Comparison of ENCODE assay signal across 16 cellular contexts in the genomic region with DNA sequence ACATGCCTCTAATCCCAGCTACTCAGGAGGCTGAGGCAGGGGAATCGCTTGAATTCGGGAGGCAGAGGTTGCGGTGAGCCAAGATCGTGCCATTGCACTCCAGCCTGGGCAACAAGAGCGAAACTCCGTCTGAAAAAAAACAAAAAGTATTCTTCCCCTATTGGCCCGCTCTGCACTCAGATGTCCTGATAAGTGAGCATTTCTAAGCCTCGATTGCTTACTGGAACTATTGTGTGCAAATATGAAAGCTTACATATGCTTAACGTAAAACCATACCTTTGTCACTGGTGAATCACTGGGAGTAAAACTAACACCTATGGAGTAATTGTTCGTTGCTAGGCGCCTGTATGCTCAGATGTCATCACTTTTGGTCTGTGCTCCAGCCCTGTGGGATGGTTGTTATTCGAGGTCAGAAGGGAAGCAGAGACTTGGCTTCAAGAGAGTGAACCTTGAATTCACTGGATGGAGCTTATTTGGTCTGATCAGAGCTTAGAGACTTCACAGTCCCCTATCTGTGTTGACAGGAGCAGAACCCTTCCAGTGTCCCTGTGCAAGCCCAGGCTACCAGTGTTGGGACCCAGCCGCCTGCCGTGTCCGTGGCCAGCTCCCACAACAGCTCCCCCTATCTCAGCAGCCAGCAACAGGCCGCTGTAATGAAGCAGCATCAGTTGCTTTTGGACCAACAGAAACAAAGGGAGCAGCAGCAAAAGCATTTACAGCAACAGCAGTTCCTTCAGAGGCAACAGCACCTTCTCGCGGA. TPM values are rescaled to one million over a fixed set of nuclear protein-coding genes. Genes with fewer than 3 reads are reported as not detected.
DNase-seq lines count a peak whose midpoint lies in the region; ATAC-seq, FAIRE-seq and TF ChIP-seq lines count a peak whose summit lies in the region.
"Had no signal": no experiment of that assay in that cellular context is flagged by ENCODE, and none has a peak within 500 bp of the region (broad histone marks: within the 10 kb centered on the region; RNA-seq: fewer than 3 reads in every experiment).

No MANE protein-coding gene starts in this region.

- H3K4me1 ChIP-seq in A549 (peaks cover 25% of the 10 kb centered on the region), astrocyte (ENCODE audit: insufficient read depth, low read length) (peaks cover 40% of the 10 kb centered on the region), hepatocyte (ENCODE audit: insufficient read depth) (peaks cover 7% of the 10 kb centered on the region), ascending aorta (peaks cover 19 to 31% of the 10 kb centered on the region in 2 donors)

- no peaks in the 10 kb centered on the region for H3K9me3 ChIP-seq in A549
- no peaks in the 10 kb centered on the region for H3K9me3 ChIP-seq in astrocyte (ENCODE audit: insufficient read depth, low read depth, low read length)
- no peaks in the 10 kb centered on the region for H3K9me3 ChIP-seq in hepatocyte (ENCODE audit: low read depth)
- H3K9me3 ChIP-seq in ascending aorta = no peaks in the 10 kb centered on the region
- H3K9me3 ChIP-seq: thoracic aorta had no signal

- no peak overlapping the region for H3K4me3 Mint-ChIP-seq in astrocyte (ENCODE audit: unreplicated experiment)
- H3K4me3 Mint-ChIP-seq in activated T-helper 2 cell treated with anti-CD3 and anti-CD28 coated beads, Interferon-gamma antibody, Interleukin-2, Interleukin-4, amounts not matched to agents 10 μg/mL and 5 μg/mL and 100 μg/mL, durations not matched to agents 14 hours and 24 hours and 36 hours (ENCODE audit: low read depth) = no peak overlapping the region
- H3K4me3 Mint-ChIP-seq: CD8-positive, alpha-beta T cell had no signal

- H3K4me2 ChIP-seq in A549 (no peak overlapping the region), astrocyte (ENCODE audit: low read length) (no peak overlapping the region), hepatocyte (no peak overlapping the region)

- TF ChIP-seq POLR2A in A549 (IDR thresholded peaks at IDR 0.05; ENCODE audit: low read length) = no peak

- H3K4me3 ChIP-seq in A549 = no peak overlapping the region
- no peak overlapping the region for H3K4me3 ChIP-seq in astrocyte (ENCODE audit: insufficient read depth, low read depth, low read length)
- no peak overlapping the region for H3K4me3 ChIP-seq in hepatocyte
- H3K4me3 ChIP-seq in ascending aorta = no peak overlapping the region
- H3K4me3 ChIP-seq: thoracic aorta had no signal

- CTCF ChIA-PET in A549 (lab: Yijun Ruan, JAX) = interaction anchor here (1.2 to 5.5 kb wide), 5 partner anchors 8 to 323 kb away, joined by 3 to 26 read pairs (median 8); a partner anchor contains a TSS
- CTCF ChIA-PET in GM10248 (lab: Yijun Ruan, JAX) = interaction anchor here (1.5 to 2.5 kb wide), 4 partner anchors 9 to 34 kb away, joined by 4 to 14 read pairs (median 9); no protein-coding TSS in a partner anchor

- H4K20me1 ChIP-seq in astrocyte (ENCODE audit: insufficient read depth, low read length) = peaks cover 30% of the 10 kb centered on the region
- peaks cover 40% of the 10 kb centered on the region for H4K20me1 ChIP-seq in hepatocyte (ENCODE audit: insufficient read depth, poor library complexity, severe bottlenecking)

- H3K9ac ChIP-seq in astrocyte (ENCODE audit: low read length) = no peak overlapping the region

- intact Hi-C loops in ascending aorta (cut with DNase I) = no loop called here
- intact Hi-C loops in activated T-helper 2 cell treated with anti-CD3 and anti-CD28 coated beads, Interferon-gamma antibody, Interleukin-2, Interleukin-4, amounts not matched to agents 10 μg/mL and 5 μg/mL and 100 μg/mL, durations not matched to agents 14 hours and 24 hours and 36 hours (cut with micrococcal nuclease) = no loop called here

- H3K79me2 ChIP-seq in astrocyte (ENCODE audit: insufficient read depth, low read length) (peaks cover 53% of the 10 kb centered on the region), hepatocyte (peaks cover 63% of the 10 kb centered on the region)

- peaks cover 23% of the 10 kb centered on the region for H3K36me3 ChIP-seq in astrocyte (ENCODE audit: insufficient read depth, low read length)
- H3K36me3 ChIP-seq in hepatocyte (replicated peaks; ENCODE audit: insufficient read depth, low read depth) = no peaks in the 10 kb centered on the region
- H3K36me3 ChIP-seq in ascending aorta = peaks cover 57 to 59% of the 10 kb centered on the region in 2 donors

- 96% methylated on average over 18 of the region's 18 CpGs for WGBS in A549 (ENCODE audit: missing lambda C conversion rate)
- 90% methylated on average over 18 of the region's 18 CpGs for whole genome bisulfite sequencing in hepatocyte (ENCODE audit: low lambda C conversion rate, missing lambda C conversion rate)

- POLR2A ChIA-PET in A549 (lab: Yijun Ruan, JAX) = no interaction called here
- POLR2A ChIA-PET in GM10248 (lab: Yijun Ruan, JAX) = no interaction called here

- H3K36me3 Mint-ChIP-seq in astrocyte (ENCODE audit: low read depth, unreplicated experiment) = peaks cover 19% of the 10 kb centered on the region
- peaks cover 73% of the 10 kb centered on the region for H3K36me3 Mint-ChIP-seq in activated T-helper 2 cell treated with anti-CD3 and anti-CD28 coated beads, Interferon-gamma antibody, Interleukin-2, Interleukin-4, amounts not matched to agents 10 μg/mL and 5 μg/mL and 100 μg/mL, durations not matched to agents 14 hours and 24 hours and 36 hours (ENCODE audit: low read depth)

- H2AFZ ChIP-seq in astrocyte (ENCODE audit: low read depth, low read length) (no peak overlapping the region), hepatocyte (no peak overlapping the region)

- peaks cover 47% of the 10 kb centered on the region for H3K4me1 Mint-ChIP-seq in astrocyte (ENCODE audit: low read depth, unreplicated experiment)
- peaks cover 10% of the 10 kb centered on the region for H3K4me1 Mint-ChIP-seq in activated T-helper 2 cell treated with anti-CD3 and anti-CD28 coated beads, Interferon-gamma antibody, Interleukin-2, Interleukin-4, amounts not matched to agents 10 μg/mL and 5 μg/mL and 100 μg/mL, durations not matched to agents 14 hours and 24 hours and 36 hours (ENCODE audit: low read depth)

- DNase-seq in A549 (ENCODE audit: low read depth in 1 of 2, low spot score in 1 of 2) (no peak), ELF-1 (ENCODE audit: low read depth, low spot score) (peak; percentile 39), astrocyte (ENCODE audit: low read depth) (no peak), hepatocyte (ENCODE audit: low spot score) (no peak), ascending aorta (ENCODE audit: low spot score in 2 of 2) (no peak), AG20443 (ENCODE audit: low spot score) (no peak), GM10248 (ENCODE audit: extremely low spot score) (no peak)
- DNase-seq in activated T-helper 2 cell treated with anti-CD3 and anti-CD28 coated beads, Interferon-gamma antibody, Interleukin-2, Interleukin-4, amounts not matched to agents 10 μg/mL and 5 μg/mL and 100 μg/mL, durations not matched to agents 14 hours and 24 hours and 36 hours (ENCODE audit: low spot score) = no peak
- DNase-seq: activated CD4-positive, CD25-positive, alpha-beta regulatory T cell; activated gamma-delta T cell; CD8-positive, alpha-beta T cell; GF-D8; NCI-H2081 treated with DMSO at 0.1 percent for 48 hours had no signal

- FAIRE-seq in A549 (lab: Jason Lieb, UNC) (no peak), astrocyte (lab: Jason Lieb, UNC) (no peak)

- TF ChIP-seq EP300 in A549 (IDR thresholded peaks at IDR 0.05) = no peak

- no peak for TF ChIP-seq RAD21 in A549 (conservative IDR thresholded peaks at IDR 0.05 in 1 of 2, IDR thresholded peaks at IDR 0.05 in 1 of 2)

- 0 out of 3 replicates have a peak, but pooled peaks have one; percentile 9 for TF ChIP-seq CTCF in A549 (IDR thresholded peaks at IDR 0.05)
- no peak for TF ChIP-seq CTCF in astrocyte (IDR thresholded peaks at IDR 0.05; ENCODE audit: insufficient read depth, low read depth, low read length)
- peak; percentile 5 for TF ChIP-seq CTCF in hepatocyte (IDR thresholded peaks at IDR 0.05; ENCODE audit: poor library complexity)
- no peak for TF ChIP-seq CTCF in ascending aorta (IDR thresholded peaks at IDR 0.05)
- no peak for TF ChIP-seq CTCF in GM10248 (IDR thresholded peaks at IDR 0.05; ENCODE audit: control extremely low read depth, extremely low read depth, low read depth, missing control alignments)

- H3K27ac ChIP-seq in A549 = no peak overlapping the region
- no peak overlapping the region for H3K27ac ChIP-seq in astrocyte (ENCODE audit: low read depth, low read length)
- no peak overlapping the region for H3K27ac ChIP-seq in hepatocyte
- no peak overlapping the region for H3K27ac ChIP-seq in ascending aorta
- H3K27ac ChIP-seq: thoracic aorta had no signal

- H3K9me2 ChIP-seq in hepatocyte (replicated peaks; ENCODE audit: insufficient read depth) = no peaks in the 10 kb centered on the region

- ATAC-seq in A549 = 0 out of 6 replicates have a peak, but pooled peaks of 1 of the 2 experiments have one; percentile 30
- ATAC-seq: CD8-positive, alpha-beta T cell; sciatic nerve had no signal

- H3K27me3 Mint-ChIP-seq in astrocyte (ENCODE audit: low read depth, unreplicated experiment) = no peaks in the 10 kb centered on the region
- no peaks in the 10 kb centered on the region for H3K27me3 Mint-ChIP-seq in activated T-helper 2 cell treated with anti-CD3 and anti-CD28 coated beads, Interferon-gamma antibody, Interleukin-2, Interleukin-4, amounts not matched to agents 10 μg/mL and 5 μg/mL and 100 μg/mL, durations not matched to agents 14 hours and 24 hours and 36 hours (ENCODE audit: low read depth)

- H3K9me3 Mint-ChIP-seq in astrocyte (ENCODE audit: unreplicated experiment) = no peaks in the 10 kb centered on the region
- H3K9me3 Mint-ChIP-seq in activated T-helper 2 cell treated with anti-CD3 and anti-CD28 coated beads, Interferon-gamma antibody, Interleukin-2, Interleukin-4, amounts not matched to agents 10 μg/mL and 5 μg/mL and 100 μg/mL, durations not matched to agents 14 hours and 24 hours and 36 hours = no peaks in the 10 kb centered on the region
- H3K9me3 Mint-ChIP-seq: CD8-positive, alpha-beta T cell had no signal

- H3K27me3 ChIP-seq in astrocyte (ENCODE audit: insufficient read depth, low read length) (no peaks in the 10 kb centered on the region), hepatocyte (no peaks in the 10 kb centered on the region), ascending aorta (no peaks in the 10 kb centered on the region)

- H3K27ac Mint-ChIP-seq in astrocyte (ENCODE audit: unreplicated experiment) = peak overlapping the region; percentile 75
- H3K27ac Mint-ChIP-seq in activated T-helper 2 cell treated with anti-CD3 and anti-CD28 coated beads, Interferon-gamma antibody, Interleukin-2, Interleukin-4, amounts not matched to agents 10 μg/mL and 5 μg/mL and 100 μg/mL, durations not matched to agents 14 hours and 24 hours and 36 hours = no peak overlapping the region
- H3K27ac Mint-ChIP-seq: CD8-positive, alpha-beta T cell had no signal

RNA-seq across cellular contexts. Expression of a gene that starts 25.3 kb away (rescaled TPM):
- polyA plus RNA-seq in A549 (2011; rRNA removed) (not detected in 2 replicates), A549 (2017; fragmentation: RNase III; extraction: RNeasy Plus Mini Kit Qiagen cat#74134 plus additional on column Dnase treatment) (0.26 TPM in 1 of 3 replicates, not detected in the others), hepatocyte (3.7 and 6.5 TPM in 2 replicates)
- 0.08 and 0.19 TPM in 2 replicates for polyA plus RNA-seq in A549 (2012; cell fraction: cytosol; rRNA removed)
- 0.67 and 1.3 TPM in 2 replicates for polyA plus RNA-seq in A549 (2012; cell fraction: nucleus; rRNA removed)
- polyA minus RNA-seq in A549 (2011; rRNA and poly(A)+ RNA removed) = not detected in 2 replicates
- total RNA-seq in astrocyte (1.2 and 1.3 TPM in 2 replicates), hepatocyte (0.72 TPM in 1 of 2 replicates, not detected in the other), ascending aorta (91.7 TPM)
- total RNA-seq in activated T-helper 2 cell treated with anti-CD3 and anti-CD28 coated beads, Interferon-gamma antibody, Interleukin-2, Interleukin-4, amounts not matched to agents 10 μg/mL and 5 μg/mL and 100 μg/mL, durations not matched to agents 14 hours and 24 hours and 36 hours = 0.62 and 3.2 TPM in 2 replicates
- total RNA-seq: LHCN-M2 had no signal

RNA-seq across cellular contexts. Expression of a gene that starts 35.9 kb away (rescaled TPM):
- polyA plus RNA-seq in A549 (2011; rRNA removed) (6.9 and 10.9 TPM in 2 replicates), A549 (2017; fragmentation: RNase III; extraction: RNeasy Plus Mini Kit Qiagen cat#74134 plus additional on column Dnase treatment) (11.0 to 12.0 TPM (median 11.4 TPM) in 3 replicates), hepatocyte (7.5 and 8.8 TPM in 2 replicates)
- polyA plus RNA-seq in A549 (2012; cell fraction: cytosol; rRNA removed) = 13.0 and 14.9 TPM in 2 replicates
- polyA plus RNA-seq in A549 (2012; cell fraction: nucleus; rRNA removed) = 12.1 and 13.4 TPM in 2 replicates
- polyA minus RNA-seq in A549 (2011; rRNA and poly(A)+ RNA removed) = 12.1 and 12.8 TPM in 2 replicates
- total RNA-seq in astrocyte (24.7 and 26.0 TPM in 2 replicates), hepatocyte (14.2 and 15.9 TPM in 2 replicates), ascending aorta (42.6 TPM)
- 38.1 and 38.3 TPM in 2 replicates for total RNA-seq in activated T-helper 2 cell treated with anti-CD3 and anti-CD28 coated beads, Interferon-gamma antibody, Interleukin-2, Interleukin-4, amounts not matched to agents 10 μg/mL and 5 μg/mL and 100 μg/mL, durations not matched to agents 14 hours and 24 hours and 36 hours

RNA-seq across cellular contexts. Expression of a gene that starts 38.2 kb away (rescaled TPM):
- polyA plus RNA-seq in A549 (2011; rRNA removed) = 57.4 and 110 TPM in 2 replicates
- 145 and 194 TPM in 2 replicates for polyA plus RNA-seq in A549 (2012; cell fraction: cytosol; rRNA removed)
- 436 and 532 TPM in 2 replicates for polyA plus RNA-seq in A549 (2012; cell fraction: nucleus; rRNA removed)
- polyA plus RNA-seq in A549 (2017; fragmentation: RNase III; extraction: RNeasy Plus Mini Kit Qiagen cat#74134 plus additional on column Dnase treatment) = 153 to 166 TPM (median 153 TPM) in 3 replicates
- 132 and 144 TPM in 2 replicates for polyA minus RNA-seq in A549 (2011; rRNA and poly(A)+ RNA removed)
- 179 and 193 TPM in 2 replicates for total RNA-seq in astrocyte
- total RNA-seq in hepatocyte = 132 and 159 TPM in 2 replicates
- polyA plus RNA-seq in hepatocyte = 233 and 243 TPM in 2 replicates
- 207 TPM for total RNA-seq in ascending aorta
- 135 and 139 TPM in 2 replicates for total RNA-seq in activated T-helper 2 cell treated with anti-CD3 and anti-CD28 coated beads, Interferon-gamma antibody, Interleukin-2, Interleukin-4, amounts not matched to agents 10 μg/mL and 5 μg/mL and 100 μg/mL, durations not matched to agents 14 hours and 24 hours and 36 hours

RNA-seq across cellular contexts. Expression of a gene that starts 52.2 kb away (rescaled TPM):
- 362 and 415 TPM in 2 replicates for polyA plus RNA-seq in A549 (2011; rRNA removed)
- 377 and 435 TPM in 2 replicates for polyA plus RNA-seq in A549 (2012; cell fraction: cytosol; rRNA removed)
- polyA plus RNA-seq in A549 (2012; cell fraction: nucleus; rRNA removed) = 848 and 893 TPM in 2 replicates
- 529 to 625 TPM (median 606 TPM) in 3 replicates for polyA plus RNA-seq in A549 (2017; fragmentation: RNase III; extraction: RNeasy Plus Mini Kit Qiagen cat#74134 plus additional on column Dnase treatment)
- polyA minus RNA-seq in A549 (2011; rRNA and poly(A)+ RNA removed) = 233 and 259 TPM in 2 replicates
- total RNA-seq in astrocyte = 215 and 262 TPM in 2 replicates
- 372 and 402 TPM in 2 replicates for total RNA-seq in hepatocyte
- polyA plus RNA-seq in hepatocyte = 641 and 727 TPM in 2 replicates
- 476 TPM for total RNA-seq in ascending aorta
- total RNA-seq in activated T-helper 2 cell treated with anti-CD3 and anti-CD28 coated beads, Interferon-gamma antibody, Interleukin-2, Interleukin-4, amounts not matched to agents 10 μg/mL and 5 μg/mL and 100 μg/mL, durations not matched to agents 14 hours and 24 hours and 36 hours = 194 TPM in 2 replicates

Comparison
In these comparisons a context has a peak if more than half of its experiments do, and no peak if none do; other contexts are left out.
1. CTCF ChIP-seq: peak in A549 (single experiment) and hepatocyte (single experiment); none in astrocyte (single experiment), ascending aorta (0 of 3) and GM10248 (single experiment).
2. RNA of a gene that starts 25.3 kb away (total RNA-seq): 91.7 TPM in ascending aorta (single experiment); 1.2 to 1.3 TPM in astrocyte, 0.62 to 3.2 TPM in activated T-helper 2 cell treated with anti-CD3 and anti-CD28 coated beads, Interferon-gamma antibody, Interleukin-2, Interleukin-4, amounts not matched to agents 10 μg/mL and 5 μg/mL and 100 μg/mL, durations not matched to agents 14 hours and 24 hours and 36 hours and 0.72 TPM in hepatocyte; every median in the first group is over 10 times any median in the second.